ENCODE assay signal across 8 cellular contexts in the genomic region with DNA sequence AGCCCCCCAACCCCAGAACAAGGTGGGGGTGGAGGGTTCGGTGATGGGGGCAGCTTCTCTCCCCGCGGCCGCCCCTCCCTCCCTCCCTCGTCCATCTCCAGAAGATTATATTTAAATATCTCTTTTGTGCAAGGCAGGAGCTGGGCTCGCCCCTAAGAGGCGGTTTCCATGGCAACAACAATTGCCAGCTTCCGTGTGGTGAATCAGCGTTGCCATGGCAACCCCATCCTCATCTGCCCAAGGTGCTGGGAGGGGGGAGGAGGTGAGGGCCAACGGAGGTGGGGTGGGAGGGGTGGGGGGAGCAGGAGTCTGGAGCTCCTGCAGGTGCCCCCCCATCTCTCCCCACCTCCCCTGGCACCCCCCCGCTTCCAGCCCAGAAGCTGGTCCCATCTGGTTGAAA. TPM values are rescaled to one million over a fixed set of nuclear protein-coding genes. Genes with fewer than 3 reads are reported as not detected.
DNase-seq lines count a peak whose midpoint lies in the region; ATAC-seq and TF ChIP-seq lines count a peak whose summit lies in the region.

No MANE protein-coding gene starts in this region.

- ATAC-seq in HG03354 (IDR thresholded peaks at IDR 0.05; ENCODE audit: poor library complexity, severe bottlenecking, unreplicated experiment), result no peak
- ATAC-seq in GM18502 (IDR thresholded peaks at IDR 0.05; ENCODE audit: poor library complexity, unreplicated experiment), result no peak

- in situ Hi-C loops in SK-MEL-5 (cut with HindIII; ENCODE audit: low pct_unique_long_range_greater_than_20kb, low sequenced_read_pairs), result no loop called here

- peak; percentile 74 for DNase-seq in 8988T
- DNase-seq in HEK293T (ENCODE audit: extremely low spot score), result peak; percentile 36
- peak; percentile 45 for DNase-seq in SK-MEL-5 (ENCODE audit: low read depth, low spot score)
- peak; percentile 51 to 55 for DNase-seq in cerebellar nuclear complex (lab: John Stamatoyannopoulos, UW)
- peak; percentile 52 for DNase-seq in stimulated activated CD4-positive, alpha-beta T cell treated with anti-CD3 and anti-CD28 coated beads, Interleukin-4, amount 100 ng/mL, for 1 hour
- no peak for DNase-seq in GM10266 (ENCODE audit: extremely low spot score)

- POLR2A ChIA-PET in HEK293T (lab: Yijun Ruan, JAX), result no interaction called here

- no peak for TF ChIP-seq CTCF in GM10266 (IDR thresholded peaks at IDR 0.05; ENCODE audit: control insufficient read depth, insufficient read depth, low read depth, missing control alignments)

- CTCF ChIA-PET in HEK293T (lab: Yijun Ruan, JAX), result no interaction called here

TF ChIP-seq in HEK293T, 16 proteins besides CTCF, POLR2A, EP300 and RAD21:
- TF ChIP-seq ZNF384 (IDR thresholded peaks at IDR 0.05) (no peak), CTBP1 (IDR thresholded peaks at IDR 0.05; ENCODE audit: borderline replicate concordance) (no peak)

RNA-seq across cellular contexts. Expression of a gene that starts 46.4 kb away (rescaled TPM):
- not detected in 2 replicates for total RNA-seq in SK-MEL-5 (2014; rRNA removed; shearing (Covaris generic))
- polyA plus RNA-seq in SK-MEL-5 (2015; cell fraction: cytosol; rRNA removed), result 0.21 and 1.3 TPM in 2 replicates
- 0.26 and 1.3 TPM in 2 replicates for polyA plus RNA-seq in SK-MEL-5 (2015; cell fraction: nucleus; rRNA removed)
